In the genomic region with DNA sequence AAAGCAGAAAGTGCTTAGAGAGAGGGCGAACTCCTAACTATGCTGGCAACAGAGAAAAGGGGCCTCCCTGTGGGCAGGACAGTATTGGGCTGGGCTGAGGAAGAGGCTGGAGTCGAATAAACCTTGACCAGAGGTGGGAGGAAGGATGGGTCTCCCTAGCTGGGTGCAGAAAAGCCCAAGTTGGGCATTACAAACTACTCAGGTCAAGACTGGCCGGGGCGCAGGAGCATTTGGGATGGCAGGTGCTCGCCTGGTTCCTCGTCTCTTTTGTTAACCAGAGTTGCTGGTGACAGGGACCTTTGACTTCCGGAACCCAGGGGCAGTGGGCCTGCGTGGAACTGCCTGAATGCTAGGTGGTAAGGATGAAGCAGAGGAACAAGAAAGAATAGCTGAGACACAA, we compare ENCODE assay signal across 24 cellular contexts.
DNase-seq lines count a peak whose midpoint lies in the region; ATAC-seq and TF ChIP-seq lines count a peak whose summit lies in the region.
"Had no signal": no experiment of that assay in that cellular context is flagged by ENCODE, and none has a peak within 500 bp of the region (broad histone marks: within the 10 kb centered on the region; RNA-seq: fewer than 3 reads in every experiment).

No MANE protein-coding gene starts in this region.

- H3K27me3 Mint-ChIP-seq in brain: peaks cover 6% of the 10 kb centered on the region

- no peak overlapping the region for H3K4me2 ChIP-seq in GM23248 (ENCODE audit: unreplicated experiment)
- H3K4me2 ChIP-seq: neural progenitor cell had no signal

- no peak overlapping the region for H2AFZ ChIP-seq in GM23248
- H2AFZ ChIP-seq: neural progenitor cell had no signal

- no peak overlapping the region for H3K9ac ChIP-seq in GM23248
- H3K9ac ChIP-seq: neural progenitor cell had no signal

- H3K79me2 ChIP-seq in GM23248 (ENCODE audit: insufficient read depth): no peaks in the 10 kb centered on the region

- H3K9me3 ChIP-seq in heart left ventricle (no peaks in the 10 kb centered on the region), upper lobe of right lung (no peaks in the 10 kb centered on the region), GM23248 (ENCODE audit: low read depth) (no peaks in the 10 kb centered on the region)
- H3K9me3 ChIP-seq: esophagus muscularis mucosa, lower lobe of right lung, prostate gland had no signal

- no peaks in the 10 kb centered on the region for H3K36me3 ChIP-seq in heart left ventricle
- H3K36me3 ChIP-seq in upper lobe of right lung: no peaks in the 10 kb centered on the region
- H3K36me3 ChIP-seq in GM23248 (ENCODE audit: low read depth): no peaks in the 10 kb centered on the region
- H3K36me3 ChIP-seq: esophagus muscularis mucosa, lower lobe of right lung, neural progenitor cell, prostate gland had no signal

- H3K4me3 ChIP-seq in heart left ventricle (no peak overlapping the region), upper lobe of right lung (no peak overlapping the region), GM23248 (no peak overlapping the region)
- H3K4me3 ChIP-seq: esophagus muscularis mucosa, lower lobe of right lung, neural progenitor cell, prostate gland, SK-N-MC, skin epidermis had no signal

- CTCF ChIA-PET in HEK293T (lab: Yijun Ruan, JAX): no interaction called here

- no peaks in the 10 kb centered on the region for H3K4me1 ChIP-seq in heart left ventricle
- H3K4me1 ChIP-seq in upper lobe of right lung: no peaks in the 10 kb centered on the region
- H3K4me1 ChIP-seq in GM23248 (ENCODE audit: insufficient read depth): no peaks in the 10 kb centered on the region
- H3K4me1 ChIP-seq: lower lobe of right lung, prostate gland had no signal

- in situ Hi-C loops in GM23248 (cut with MboI): no loop called here

- POLR2A ChIA-PET in HEK293T (lab: Yijun Ruan, JAX): no interaction called here

- no peak for TF ChIP-seq CTCF in heart left ventricle (IDR thresholded peaks at IDR 0.05)
- no peak for TF ChIP-seq CTCF in brain (conservative IDR thresholded peaks at IDR 0.05)
- no peak for TF ChIP-seq CTCF in upper lobe of right lung (IDR thresholded peaks at IDR 0.05)

- intact Hi-C loops in heart left ventricle (cut with DNase I) (no loop called here), left cardiac atrium (cut with DNase I) (no loop called here), upper lobe of right lung (cut with DNase I) (no loop called here)

- no peak overlapping the region for H3K4me3 Mint-ChIP-seq in brain
- H3K4me3 Mint-ChIP-seq: immature natural killer cell; neural progenitor cell; T-helper 1 cell treated with Interleukin-12 subunit alpha and Interleukin-12 subunit beta and Interleukin-4 antibody, amounts not matched to agents 30 μg/mL and 1 μg/mL, for 36 hours had no signal

- ATAC-seq in heart left ventricle (no peak), left cardiac atrium (no peak), upper lobe of right lung (no peak), GM19467 (IDR thresholded peaks at IDR 0.05; ENCODE audit: unreplicated experiment) (no peak)
- ATAC-seq: HCT116, lower lobe of right lung had no signal

- H3K9me2 ChIP-seq in GM23248 (ENCODE audit: insufficient read depth): no peaks in the 10 kb centered on the region

- no peak overlapping the region for H3K27ac ChIP-seq in heart left ventricle
- no peak overlapping the region for H3K27ac ChIP-seq in upper lobe of right lung
- H3K27ac ChIP-seq in GM23248: no peak overlapping the region
- H3K27ac ChIP-seq: C4-2B, esophagus muscularis mucosa, lower lobe of right lung, neural progenitor cell, prostate gland, SK-N-MC, skin epidermis had no signal

- no peak for TF ChIP-seq POLR2A in heart left ventricle (IDR thresholded peaks at IDR 0.05)

- peak overlapping the region in 3 of 5 experiments; percentile 30 to 79 (median 72) for H3K27ac Mint-ChIP-seq in brain
- H3K27ac Mint-ChIP-seq: neural progenitor cell; T-helper 1 cell treated with Interleukin-12 subunit alpha and Interleukin-12 subunit beta and Interleukin-4 antibody, amounts not matched to agents 30 μg/mL and 1 μg/mL, for 36 hours had no signal

- peak in 3 of 5 donors; percentile 2 to 38 (median 8) for DNase-seq in heart left ventricle
- DNase-seq in left cardiac atrium: no peak
- DNase-seq in mesenteric fat pad (ENCODE audit: low spot score): peak; percentile 62
- DNase-seq in upper lobe of right lung: peak; percentile 39
- no peak for DNase-seq in HEK293T (ENCODE audit: extremely low spot score)
- no peak for DNase-seq in GM23248
- DNase-seq: effector memory CD4-positive, alpha-beta T cell; hippocampal formation; immature natural killer cell; NCI-H1092 treated with DMSO at 0.1 percent for 48 hours; NCI-H1930; NCI-H526 treated with DMSO at 0.1 percent for 48 hours; stimulated activated CD4-positive, alpha-beta T cell treated with anti-CD3 and anti-CD28 coated beads, Interleukin-2, amount 100 ng/mL, for 24 hours had no signal

- H3K4me1 Mint-ChIP-seq in brain: peaks cover 59% of the 10 kb centered on the region
- H3K4me1 Mint-ChIP-seq: immature natural killer cell had no signal

- H3K36me3 Mint-ChIP-seq in brain: no peaks in the 10 kb centered on the region
- H3K36me3 Mint-ChIP-seq: immature natural killer cell, neural progenitor cell had no signal

- H3F3A ChIP-seq in GM23248 (ENCODE audit: insufficient read depth): no peaks in the 10 kb centered on the region

- H4K20me1 ChIP-seq in GM23248 (ENCODE audit: insufficient read depth): no peaks in the 10 kb centered on the region

- WGBS in heart left ventricle, 4 donors: 78 to 88% (median 86%) methylated on average over 8 of the region's 8 CpGs
- 86 to 88% methylated on average over 8 of the region's 8 CpGs for WGBS in GM23248 (ENCODE audit: low coverage in 1 of 2, low lambda C conversion rate in 2 of 2, missing lambda C conversion rate in 2 of 2), 2 experiments

- H3K9me3 Mint-ChIP-seq in brain: peaks cover 0 to 8% (median 0%) of the 10 kb centered on the region in 5 experiments
- H3K9me3 Mint-ChIP-seq: neural progenitor cell; T-helper 1 cell treated with Interleukin-12 subunit alpha and Interleukin-12 subunit beta and Interleukin-4 antibody, amounts not matched to agents 30 μg/mL and 1 μg/mL, for 36 hours had no signal

- peaks cover 0 to 10% (median 0%) of the 10 kb centered on the region in 9 donors for H3K27me3 ChIP-seq in heart left ventricle
- H3K27me3 ChIP-seq in upper lobe of right lung: no peaks in the 10 kb centered on the region
- H3K27me3 ChIP-seq in GM23248 (replicated peaks; ENCODE audit: insufficient read depth): peaks cover 12% of the 10 kb centered on the region; the same call in 1 of the 2 replicates
- H3K27me3 ChIP-seq: neural progenitor cell had no signal

TF ChIP-seq in HEK293T, 16 proteins besides CTCF, POLR2A, EP300 and RAD21:
- TF ChIP-seq L3MBTL2 (conservative IDR thresholded peaks at IDR 0.05): no peak

Comparison
In these comparisons a context has a peak if more than half of its experiments do, and no peak if none do; other contexts are left out.
1. DNase-seq: peak in heart left ventricle (3 of 5), mesenteric fat pad (single experiment) and upper lobe of right lung (single experiment); none in left cardiac atrium (single experiment), HEK293T (single experiment) and GM23248 (single experiment).